Comparison of ENCODE assay signal across 8 cellular contexts in genomic region chr5:14664270-14665109, GRCh38. TPM values are rescaled to one million over a fixed set of nuclear protein-coding genes. Genes with fewer than 3 reads are reported as not detected.
DNase-seq lines count a peak whose midpoint lies in the region; ATAC-seq, FAIRE-seq and TF ChIP-seq lines count a peak whose summit lies in the region.

Gene OTULIN, plus strand, starts transcription at chr5:14664718. Its CDS starts 108 bp downstream, at chr5:14664826.

- H3K27ac Mint-ChIP-seq in central memory CD8-positive, alpha-beta T cell (ENCODE audit: low read depth), result peak within 1 kb of the TSS; percentile 97

- H3K9me3 Mint-ChIP-seq in central memory CD8-positive, alpha-beta T cell, result no peaks in the 10 kb centered on the region

- H3K4me2 ChIP-seq in keratinocyte (ENCODE audit: control insufficient read depth, extremely low read depth, insufficient read depth, low read depth, low read length), result peak within 1 kb of the TSS; percentile 95

- peaks cover 61% of the 10 kb centered on the region for H3K4me1 ChIP-seq in keratinocyte (ENCODE audit: control insufficient read depth, extremely low read depth, insufficient read depth, low read length)

- TF ChIP-seq CTCF in AG04450 (IDR thresholded peaks at IDR 0.05; ENCODE audit: low read depth, low read length) (no peak), keratinocyte (optimal IDR thresholded peaks at IDR 0.05 in 1 of 3, IDR thresholded peaks at IDR 0.05 in 1 of 3, conservative IDR thresholded peaks at IDR 0.05 in 1 of 3; ENCODE audit: extremely low read depth in 1 of 3, insufficient read depth in 2 of 3, low read length in 3 of 3) (no peak)

- peaks cover 67% of the 10 kb centered on the region for H3K4me1 Mint-ChIP-seq in central memory CD8-positive, alpha-beta T cell

- ATAC-seq in GM18873 (IDR thresholded peaks at IDR 0.05; ENCODE audit: low FRiP score, unreplicated experiment) (peak; percentile 55), HG03135 (IDR thresholded peaks at IDR 0.05; ENCODE audit: unreplicated experiment) (peak; percentile 68)
- ATAC-seq in central memory CD8-positive, alpha-beta T cell (replicated peaks; ENCODE audit: extremely low read depth, poor library complexity, severe bottlenecking), result peak; percentile 72

- no peak for FAIRE-seq in keratinocyte (lab: Jason Lieb, UNC)

- H2AFZ ChIP-seq in keratinocyte (ENCODE audit: control insufficient read depth, low read length), result peak within 1 kb of the TSS; percentile 89

- DNase-seq in AG04450 (ENCODE audit: low read depth, low spot score) (peak; percentile 71), NCI-H2227 (lab: John Stamatoyannopoulos, UW; ENCODE audit: unreplicated experiment) (peak; percentile 94), keratinocyte (ENCODE audit: low read depth, low spot score) (peak; percentile 54)
- peak; percentile 71 for DNase-seq in activated CD4-positive, CD25-positive, alpha-beta regulatory T cell treated with anti-CD3 and anti-CD28 coated beads, Interleukin-2, amount 50 U/mL, for 16 hours (ENCODE audit: low read depth, low spot score)
- peak; percentile 73 to 81 for DNase-seq in central memory CD8-positive, alpha-beta T cell (ENCODE audit: low spot score in 2 of 2)
- peak; percentile 71 to 80 for DNase-seq in stimulated activated CD4-positive, alpha-beta T cell treated with anti-CD3 and anti-CD28 coated beads, Interleukin-15, amount 100 ng/mL, for 1 hour (ENCODE audit: low read depth in 1 of 2, low spot score in 1 of 2)

- CTCF ChIA-PET in AG04450 (lab: Charles Lee), result no interaction called here

- peaks cover 0 to 7% of the 10 kb centered on the region in 2 experiments for H3K36me3 ChIP-seq in keratinocyte (ENCODE audit: control insufficient read depth in 2 of 2, extremely low read depth in 1 of 2, insufficient read depth in 2 of 2, low read length in 2 of 2)

- dilution Hi-C loops in keratinocyte (cut with MboI; ENCODE audit: extremely low pct_ligation_motif_present, low sequenced_read_pairs), result no loop called here

- H3K9me3 ChIP-seq in AG04450 (ENCODE audit: control insufficient read depth, insufficient read depth, low read length), result no peaks in the 10 kb centered on the region; the same call in 1 of the 2 replicates
- H3K9me3 ChIP-seq in keratinocyte (ENCODE audit: control insufficient read depth, low read depth, low read length), result no peaks in the 10 kb centered on the region

- H3K9ac ChIP-seq in keratinocyte (ENCODE audit: control insufficient read depth, extremely low read depth, insufficient read depth, low read length), result peak within 1 kb of the TSS; percentile 89

- no peaks in the 10 kb centered on the region for H3K27me3 Mint-ChIP-seq in central memory CD8-positive, alpha-beta T cell

- H4K20me1 ChIP-seq in keratinocyte (ENCODE audit: control insufficient read depth, extremely low read depth, insufficient read depth, low read length), result peaks cover 3% of the 10 kb centered on the region

- peaks cover 2% of the 10 kb centered on the region for H3K9me1 ChIP-seq in keratinocyte (ENCODE audit: control insufficient read depth, extremely low read depth, insufficient read depth, low read length)

- peak within 1 kb of the TSS; percentile 86 for H3K4me3 ChIP-seq in AG04450 (ENCODE audit: low read depth, low read length)
- H3K4me3 ChIP-seq in keratinocyte (ENCODE audit: control insufficient read depth in 2 of 3, extremely low read depth in 1 of 3, insufficient read depth in 2 of 3, low read depth in 1 of 3, low read length in 3 of 3), result peak within 1 kb of the TSS; percentile 67 to 92 (median 84)

- H3K79me2 ChIP-seq in keratinocyte (ENCODE audit: control insufficient read depth, insufficient read depth, low read length), result peaks cover 52% of the 10 kb centered on the region

- peak within 1 kb of the TSS; percentile 96 for H3K4me3 Mint-ChIP-seq in central memory CD8-positive, alpha-beta T cell

- POLR2A ChIA-PET in AG04450 (lab: Yijun Ruan, JAX), result interaction anchor here (0.5 kb wide), 2 partner anchors 145 to 206 kb away, joined by 3 to 5 read pairs; no protein-coding TSS in a partner anchor

- H3K36me3 Mint-ChIP-seq in central memory CD8-positive, alpha-beta T cell (ENCODE audit: insufficient read depth), result peaks cover 26% of the 10 kb centered on the region

- H3K27ac ChIP-seq in AG04450 (ENCODE audit: low read depth, low read length) (peak within 1 kb of the TSS; percentile 82), keratinocyte (ENCODE audit: control insufficient read depth, insufficient read depth, low read length) (peak within 1 kb of the TSS; percentile 85)

- H3K27me3 ChIP-seq in AG04450 (ENCODE audit: control insufficient read depth, insufficient read depth, low read length), result no peaks in the 10 kb centered on the region
- H3K27me3 ChIP-seq in keratinocyte (ENCODE audit: control insufficient read depth, extremely low read depth, insufficient read depth, low read length), result no peaks in the 10 kb centered on the region

RNA-seq across cellular contexts. Expression of gene OTULIN, which starts in this region (rescaled TPM):
- polyA plus RNA-seq in AG04450 (2011; rRNA removed), result 10.9 and 14.0 TPM in 2 replicates
- 20.0 and 27.6 TPM in 2 replicates for polyA minus RNA-seq in AG04450 (2011; rRNA and poly(A)+ RNA removed)
- polyA plus RNA-seq in keratinocyte, result 14.7 to 18.4 TPM (median 18.3 TPM) in 3 replicates
- 74.9 TPM for polyA plus RNA-seq in keratinocyte (2011; ENCODE audit: low read depth)
- polyA plus RNA-seq in keratinocyte (2011; cell fraction: cytosol; rRNA removed), result 12.3 and 13.3 TPM in 2 replicates
- polyA plus RNA-seq in keratinocyte (2011; cell fraction: nucleus; rRNA removed), result 18.5 and 18.9 TPM in 2 replicates
- polyA plus RNA-seq in keratinocyte (2012; ENCODE audit: low replicate concordance), result 14.5 and 15.8 TPM in 2 replicates
- polyA minus RNA-seq in keratinocyte, result 9.5 to 33.1 TPM (median 29.2 TPM) in 3 replicates
- 28.0 TPM for polyA minus RNA-seq in keratinocyte (2011; cell fraction: cytosol; rRNA and poly(A)+ RNA removed)
- polyA minus RNA-seq in keratinocyte (2011; cell fraction: nucleus; rRNA and poly(A)+ RNA removed), result 14.6 and 28.2 TPM in 2 replicates

Comparison
In these comparisons a context has a peak if more than half of its experiments do, and no peak if none do; other contexts are left out.
1. Peak in every context shown above with its lines: DNase-seq, ATAC-seq, H3K4me3 ChIP-seq and H3K27ac ChIP-seq.